In the genomic region with DNA sequence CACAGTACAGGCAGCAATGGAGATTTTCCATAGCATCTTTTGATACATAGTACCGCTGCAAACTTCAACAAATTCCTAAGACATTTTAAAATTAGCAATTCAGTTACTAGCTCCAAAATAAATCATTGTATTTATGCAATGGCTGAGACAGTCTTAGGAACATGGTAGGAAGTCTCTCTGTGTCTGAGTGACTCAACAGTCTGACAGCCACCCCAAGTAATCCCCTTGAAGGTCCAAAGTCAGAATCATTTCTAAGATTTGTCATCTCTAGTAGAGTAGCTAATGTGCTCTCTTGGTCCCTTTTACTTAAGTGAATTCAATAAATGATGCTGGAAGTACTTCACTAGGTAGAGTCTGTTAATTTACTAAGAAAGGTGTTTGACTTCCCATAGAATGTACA, we compare ENCODE assay signal across 24 cellular contexts.
"Had no signal": no experiment of that assay in that cellular context is flagged by ENCODE, and none has a peak within 500 bp of the region (broad histone marks: within the 10 kb centered on the region; RNA-seq: fewer than 3 reads in every experiment).

No MANE protein-coding gene starts in this region.

- H3K9me3 ChIP-seq: esophagus squamous epithelium, lower lobe of right lung, ovary, prostate gland, right lobe of liver, thyroid gland, uterus had no signal

- ATAC-seq: heart right ventricle; left lung; lower lobe of right lung; natural killer cell treated with Interleukin-12 subunit alpha and Interleukin-12 subunit beta and Interleukin-15 and Interleukin-18, amount 100 ng/mL, for 72 hours; right lobe of liver had no signal

- H3K4me3 Mint-ChIP-seq: natural killer cell treated with Interleukin-12 subunit alpha and Interleukin-12 subunit beta and Interleukin-15 and Interleukin-18, amount 100 ng/mL, for 72 hours; neural progenitor cell had no signal

- H3K27ac Mint-ChIP-seq: natural killer cell treated with Interleukin-12 subunit alpha and Interleukin-12 subunit beta and Interleukin-15 and Interleukin-18, amount 100 ng/mL, for 72 hours; neural progenitor cell had no signal

- H3K4me3 ChIP-seq: esophagus squamous epithelium, heart right ventricle, left lung, lower lobe of right lung, neural progenitor cell, ovary, prostate gland, right lobe of liver, stomach, suprapubic skin, thyroid gland, upper lobe of left lung, uterus had no signal

- H3K36me3 Mint-ChIP-seq: neural progenitor cell had no signal

- H3K27me3 Mint-ChIP-seq: natural killer cell treated with Interleukin-12 subunit alpha and Interleukin-12 subunit beta and Interleukin-15 and Interleukin-18, amount 100 ng/mL, for 72 hours had no signal

- DNase-seq: central memory CD4-positive, alpha-beta T cell; effector memory CD4-positive, alpha-beta T cell; esophagus squamous epithelium; heart right ventricle; hypothalamus; islet precursor cell; left lung; lower lobe of right lung; mesenchymal stem cell; midbrain; nucleus accumbens; ovary; retina; right lobe of liver; stimulated activated CD4-positive, alpha-beta T cell treated with anti-CD3 and anti-CD28 coated beads, Interleukin-12 subunit alpha, Interleukin-12 subunit beta, amount 100 ng/mL, for 4 hours; stimulated activated naive CD4-positive, alpha-beta T cell; stomach; thyroid gland; upper lobe of left lung; uterus had no signal
